Comparison of ENCODE assay signal across 10 cellular contexts in genomic region chr17:82237746-82238561, GRCh38. TPM values are rescaled to one million over a fixed set of nuclear protein-coding genes. Genes with fewer than 3 reads are reported as not detected.
DNase-seq lines count a peak whose midpoint lies in the region; ATAC-seq lines count a peak whose summit lies in the region.
"Had no signal": no experiment of that assay in that cellular context is flagged by ENCODE, and none has a peak within 500 bp of the region (broad histone marks: within the 10 kb centered on the region; RNA-seq: fewer than 3 reads in every experiment).

No MANE protein-coding gene starts in this region.

- H3K4me1 ChIP-seq in CD4-positive, alpha-beta memory T cell (ENCODE audit: insufficient read depth, low read length), result peaks cover 68% of the 10 kb centered on the region
- peaks cover 25 to 63% of the 10 kb centered on the region in 2 donors for H3K4me1 ChIP-seq in esophagus (ENCODE audit: control insufficient read depth in 2 of 2, insufficient read depth in 2 of 2, low read length in 1 of 2)

- H3K9me3 ChIP-seq in CD4-positive, alpha-beta memory T cell (ENCODE audit: control insufficient read depth in 1 of 2, low read length in 2 of 2), result no peaks in the 10 kb centered on the region
- no peaks in the 10 kb centered on the region for H3K9me3 ChIP-seq in SK-N-MC (ENCODE audit: low read depth, low read length)
- H3K9me3 ChIP-seq in esophagus (ENCODE audit: control insufficient read depth in 2 of 2, insufficient read depth in 1 of 2, low read depth in 1 of 2, low read length in 1 of 2), result no peaks in the 10 kb centered on the region

- CTCF ChIA-PET in CD4-positive, alpha-beta memory T cell (lab: Charles Lee; ENCODE audit: partially characterized antibody), result interaction anchor here (1.0 to 4.2 kb wide), 7 partner anchors 32 to 208 kb away, joined by 3 to 57 read pairs (median 5); partner anchors contain the start of gene SECTM1

- no peak for ATAC-seq in sciatic nerve
- ATAC-seq in HG02623 (IDR thresholded peaks at IDR 0.05; ENCODE audit: unreplicated experiment), result no peak

- in situ Hi-C loops in G401 (cut with HindIII; ENCODE audit: low sequenced_read_pairs), result no loop called here

- no peak for DNase-seq in CD4-positive, alpha-beta memory T cell
- DNase-seq in SK-N-MC (ENCODE audit: low read depth, low spot score), result no peak
- DNase-seq in sciatic nerve (ENCODE audit: low spot score), result peak; percentile 59
- no peak for DNase-seq in G401 (ENCODE audit: low spot score)
- no peak for DNase-seq in DMS79 (lab: John Stamatoyannopoulos, UW)
- no peak for DNase-seq in OCI-M1 (lab: John Stamatoyannopoulos, UW)
- DNase-seq: dermis blood vessel endothelial cell, NCI-H1694 had no signal

- H3K27ac Mint-ChIP-seq in CD4-positive, alpha-beta memory T cell, result peak overlapping the region; percentile 67 to 96 (median 90)

- H3K36me3 ChIP-seq in CD4-positive, alpha-beta memory T cell (ENCODE audit: insufficient read depth, low read length), result peaks cover 9% of the 10 kb centered on the region
- peaks cover 5% of the 10 kb centered on the region for H3K36me3 ChIP-seq in SK-N-MC (ENCODE audit: insufficient read depth, low read length)
- peaks cover 0 to 14% of the 10 kb centered on the region in 2 donors for H3K36me3 ChIP-seq in esophagus (ENCODE audit: control insufficient read depth in 2 of 2, insufficient read depth in 2 of 2, low read length in 1 of 2)

- whole genome bisulfite sequencing in esophagus, 2 donors, result 61 to 69% methylated on average over 32 to 34 of the region's 34 CpGs

- intact Hi-C loops in CD4-positive, alpha-beta memory T cell (cut with micrococcal nuclease), result loop anchor here (1.0 to 10.0 kb wide), 4 partner anchors 35 to 203 kb away; partner anchors contain the start of genes CSNK1D, DCXR and RAC3
- intact Hi-C loops in sciatic nerve (cut with DNase I), result loop anchor here (5.0 kb wide), 1 partner anchor 84 kb away; no protein-coding TSS in a partner anchor

- H3K4me3 Mint-ChIP-seq in CD4-positive, alpha-beta memory T cell, result peak overlapping the region; percentile 79 to 92 (median 85)

- H3K27me3 ChIP-seq in CD4-positive, alpha-beta memory T cell (ENCODE audit: insufficient read depth, low read length), result no peaks in the 10 kb centered on the region
- H3K27me3 ChIP-seq in esophagus (ENCODE audit: control insufficient read depth in 1 of 2, insufficient read depth in 2 of 2, low read length in 2 of 2), result no peaks in the 10 kb centered on the region

- H3K9ac ChIP-seq in SK-N-MC (ENCODE audit: insufficient read length), result peak overlapping the region; percentile 28

- POLR2A ChIA-PET in CD4-positive, alpha-beta memory T cell (lab: Charles Lee; ENCODE audit: partially characterized antibody), result interaction anchor here (0.9 to 6.5 kb wide), 11 partner anchors 8 to 95 kb away, joined by 3 to 56 read pairs (median 5); partner anchors contain the start of genes CD7, SECTM1 and SLC16A3

- peaks cover 16 to 66% (median 51%) of the 10 kb centered on the region in 4 donors for H3K4me1 Mint-ChIP-seq in CD4-positive, alpha-beta memory T cell

- H3K9me3 Mint-ChIP-seq in CD4-positive, alpha-beta memory T cell, result peaks cover 0 to 3% (median 0%) of the 10 kb centered on the region in 8 donors

- H3K36me3 Mint-ChIP-seq in CD4-positive, alpha-beta memory T cell, result peaks cover 0 to 20% of the 10 kb centered on the region in 2 donors

- H3K4me3 ChIP-seq in CD4-positive, alpha-beta memory T cell (ENCODE audit: low read length in 2 of 2), result peak overlapping the region; percentile 29 to 49
- H3K4me3 ChIP-seq in SK-N-MC, result peak overlapping the region; percentile 79
- H3K4me3 ChIP-seq in esophagus (ENCODE audit: low read depth in 1 of 2, low read length in 2 of 2), result no peak overlapping the region

- H3K27me3 Mint-ChIP-seq in CD4-positive, alpha-beta memory T cell, result no peaks in the 10 kb centered on the region

- H3K27ac ChIP-seq in CD4-positive, alpha-beta memory T cell (ENCODE audit: low read depth, low read length), result peak overlapping the region; percentile 61
- H3K27ac ChIP-seq in SK-N-MC (peak overlapping the region; percentile 82), esophagus (ENCODE audit: low read depth in 2 of 2, low read length in 1 of 2) (peak overlapping the region; percentile 68 to 83)

RNA-seq across cellular contexts. Expression of gene SLC16A3, which starts 9.1 kb away (rescaled TPM):
- 10 to 100 TPM; 30.3 to 31.4 TPM for total RNA-seq in CD4-positive, alpha-beta memory T cell
- polyA plus RNA-seq in CD4-positive, alpha-beta memory T cell, result 1 to 10 TPM; 1.4 to 5.6 TPM
- 10 to 100 TPM; 17.5 to 41.0 TPM for polyA plus RNA-seq in esophagus
- total RNA-seq in sciatic nerve, result 53.1 TPM
- total RNA-seq in G401 (2014; rRNA removed; shearing (Covaris generic)), result 280 and 292 TPM in 2 replicates

RNA-seq across cellular contexts. Expression of gene CCDC57, which starts 25.3 kb away (rescaled TPM):
- 10 to 100 TPM; 80.5 to 88.7 TPM for total RNA-seq in CD4-positive, alpha-beta memory T cell
- 10 to 100 TPM; 41.6 to 43.6 TPM for polyA plus RNA-seq in CD4-positive, alpha-beta memory T cell
- 10 to 100 TPM; 16.3 to 33.7 TPM for polyA plus RNA-seq in esophagus
- total RNA-seq in sciatic nerve, result 50.6 TPM
- 16.6 and 22.1 TPM in 2 replicates for total RNA-seq in G401 (2014; rRNA removed; shearing (Covaris generic))

RNA-seq across cellular contexts. Expression of gene CSNK1D, which starts 35.5 kb away (rescaled TPM):
- total RNA-seq in CD4-positive, alpha-beta memory T cell, result 100 to 1,000 TPM; 182 TPM
- polyA plus RNA-seq in CD4-positive, alpha-beta memory T cell, result 10 to 100 TPM; 31.6 to 77.2 TPM
- 10 to 100 TPM; 63.7 to 79.6 TPM for polyA plus RNA-seq in esophagus
- 152 TPM for total RNA-seq in sciatic nerve
- 83.1 and 87.7 TPM in 2 replicates for total RNA-seq in G401 (2014; rRNA removed; shearing (Covaris generic))

Comparison
In these comparisons a context has a peak if more than half of its experiments do, and no peak if none do; other contexts are left out.
1. H3K4me3 ChIP-seq: peak in CD4-positive, alpha-beta memory T cell (2 of 2) and SK-N-MC (single experiment); none in esophagus (0 of 2).
2. Peak in every context shown above with its lines, with median percentiles within 50 percentile points of each other: H3K27ac ChIP-seq.